In the genomic region with DNA sequence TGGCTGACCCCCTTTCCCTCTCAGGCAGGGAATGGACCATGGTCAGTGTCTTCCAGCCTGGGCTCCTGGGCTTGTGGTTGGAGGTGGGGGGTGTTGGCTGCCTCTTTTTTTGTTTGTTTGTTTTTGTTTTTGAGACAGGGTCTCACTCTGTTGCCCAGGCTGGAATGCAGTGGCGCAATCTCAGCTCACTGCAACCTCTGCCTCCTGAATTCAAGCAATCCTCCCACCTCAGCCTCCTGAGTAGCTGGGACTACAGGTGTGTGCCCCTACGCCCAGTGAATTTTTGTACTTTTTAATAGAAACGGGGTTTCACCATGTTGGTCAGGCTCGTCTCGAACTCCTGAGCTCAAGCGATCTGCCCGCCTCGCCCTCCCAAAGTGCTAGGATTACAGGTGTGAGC, we compare ENCODE assay signal across 3 cellular contexts.
DNase-seq lines count a peak whose midpoint lies in the region; ATAC-seq, FAIRE-seq and TF ChIP-seq lines count a peak whose summit lies in the region.
"Not testable (repeated sequence)": the region's sequence is repeated elsewhere in the genome, so short reads cannot be mapped to it uniquely, and the experiment has no call there.

No MANE protein-coding gene starts in this region.

- H2BK12ac ChIP-seq in mesenchymal stem cell (ENCODE audit: low read length in 2 of 2) = not testable (repeated sequence)

- TF ChIP-seq RAD21 in HepG2 (CRISPR knock-in tag; IDR thresholded peaks at IDR 0.05) = not testable (repeated sequence)

- not testable (repeated sequence) for H2BK15ac ChIP-seq in mesenchymal stem cell (ENCODE audit: low read depth, poor library complexity, severe bottlenecking)

- not testable (repeated sequence) for TF ChIP-seq EP300 in HepG2 (IDR thresholded peaks at IDR 0.05; ENCODE audit: low read depth in 2 of 2, low read length in 2 of 2); HepG2 (CRISPR knock-in tag; IDR thresholded peaks at IDR 0.05; ENCODE audit: borderline replicate concordance)

- not testable (repeated sequence) for DNase-seq in WTC11 (ENCODE audit: low spot score); HepG2 (ENCODE audit: low spot score); mesenchymal stem cell

- peaks cover 17% of the 10 kb centered on the region for H3K4me1 ChIP-seq in HepG2 (ENCODE audit: insufficient read depth, low read length)
- H3K4me1 ChIP-seq in mesenchymal stem cell (ENCODE audit: control insufficient read depth, insufficient read depth, low read depth, low read length) = not testable (repeated sequence)

- H3K14ac ChIP-seq in mesenchymal stem cell (ENCODE audit: low read length in 2 of 2) = not testable (repeated sequence)

- FAIRE-seq in HepG2 (lab: Jason Lieb, UNC) = not testable (repeated sequence)

- TF ChIP-seq POLR2A in HepG2 (IDR thresholded peaks at IDR 0.05; ENCODE audit: insufficient read depth in 1 of 2, low read depth in 2 of 2, low read length in 2 of 2) = not testable (repeated sequence)

- H4K20me1 ChIP-seq in HepG2 (ENCODE audit: insufficient read depth, low read length) = not testable (repeated sequence)

- H3K36me3 ChIP-seq in HepG2 (replicated peaks in 1 of 2; ENCODE audit: control insufficient read depth in 1 of 2, insufficient read depth in 2 of 2, low read length in 2 of 2); mesenchymal stem cell (ENCODE audit: control insufficient read depth in 1 of 2, insufficient read depth in 2 of 2, low read depth in 1 of 2, low read length in 2 of 2): not testable (repeated sequence)

- H4K8ac ChIP-seq in mesenchymal stem cell (ENCODE audit: low read length) = not testable (repeated sequence)

- not testable (repeated sequence) for H3K4ac ChIP-seq in mesenchymal stem cell (ENCODE audit: low read depth in 1 of 2, low read length in 2 of 2)

- peak overlapping the region; percentile 68 for H2AK5ac ChIP-seq in mesenchymal stem cell (ENCODE audit: low read length, severe bottlenecking)

- H3K9me3 ChIP-seq in HepG2 (ENCODE audit: low read length); mesenchymal stem cell (ENCODE audit: control insufficient read depth, low read length): not testable (repeated sequence)

- not testable (repeated sequence) for ATAC-seq in WTC11, HepG2

- H3K4me1 Mint-ChIP-seq in WTC11 = peaks cover 35% of the 10 kb centered on the region

- H3K23ac ChIP-seq in mesenchymal stem cell (ENCODE audit: low read length in 2 of 2) = not testable (repeated sequence)

- not testable (repeated sequence) for H3K9ac ChIP-seq in HepG2 (ENCODE audit: insufficient read depth, low read depth, low read length); mesenchymal stem cell (ENCODE audit: low read length)

- H3K4me3 Mint-ChIP-seq in WTC11 = not testable (repeated sequence)

- not testable (repeated sequence) for H2BK120ac ChIP-seq in mesenchymal stem cell (ENCODE audit: low read depth, low read length)

- not testable (repeated sequence) for H3K27me3 ChIP-seq in HepG2 (ENCODE audit: control insufficient read depth in 1 of 2, insufficient read depth in 2 of 2, low read length in 2 of 2); mesenchymal stem cell (ENCODE audit: control insufficient read depth in 1 of 2, insufficient read depth in 1 of 2, low read length in 2 of 2)

- H3K18ac ChIP-seq in mesenchymal stem cell (ENCODE audit: low read depth in 1 of 2, low read length in 2 of 2) = peak overlapping the region in 1 of 2 experiments; percentile 24

- H2AFZ ChIP-seq in HepG2 (ENCODE audit: low read length); mesenchymal stem cell (ENCODE audit: low read depth, low read length): not testable (repeated sequence)

- H3K79me2 ChIP-seq in HepG2 (ENCODE audit: insufficient read depth, low read length) = not testable (repeated sequence)

- not testable (repeated sequence) for H3K27ac ChIP-seq in HepG2 (ENCODE audit: extremely low read length, insufficient read depth, low read length); mesenchymal stem cell (ENCODE audit: low read length, poor library complexity, severe bottlenecking)

- not testable (repeated sequence) for H3K27me3 Mint-ChIP-seq in WTC11 (ENCODE audit: low read depth)

- WGBS in HepG2 (ENCODE audit: low lambda C conversion rate) = 74% methylated on average over 8 of the region's 8 CpGs
- 89% methylated on average over 8 of the region's 8 CpGs for whole genome bisulfite sequencing in mesenchymal stem cell

- not testable (repeated sequence) for H3K79me1 ChIP-seq in mesenchymal stem cell (replicated peaks; ENCODE audit: low read length, poor library complexity, severe bottlenecking)

- not testable (repeated sequence) for H3K4me3 ChIP-seq in HepG2 (replicated peaks in 1 of 3; ENCODE audit: insufficient read depth in 1 of 3, low read depth in 2 of 3, low read length in 3 of 3); mesenchymal stem cell (ENCODE audit: insufficient read depth in 1 of 2, low read depth in 1 of 2, low read length in 2 of 2)

- in situ Hi-C loops in HepG2 (cut with HindIII; ENCODE audit: extremely low pct_ligation_motif_present, low pct_unique_long_range_greater_than_20kb) = not testable (repeated sequence)

- not testable (repeated sequence) for H3K4me2 ChIP-seq in HepG2 (ENCODE audit: low read depth, low read length); mesenchymal stem cell (ENCODE audit: low read length, poor library complexity, severe bottlenecking)

- intact Hi-C loops in HepG2 (cut with micrococcal nuclease; ENCODE audit: unreplicated experiment) = not testable (repeated sequence)

- not testable (repeated sequence) for TF ChIP-seq CTCF in WTC11 (IDR thresholded peaks at IDR 0.05); HepG2 (CRISPR knock-in tag; IDR thresholded peaks at IDR 0.05)

- BruUV-seq in HepG2 (replicated peaks; lab: Mats Ljungman, UMichigan) = not testable (repeated sequence)

- H3K9me3 Mint-ChIP-seq in WTC11 = not testable (repeated sequence)

- not testable (repeated sequence) for H3K27ac Mint-ChIP-seq in WTC11

- not testable (repeated sequence) for H2BK5ac ChIP-seq in mesenchymal stem cell (ENCODE audit: low read depth, low read length, poor library complexity, severe bottlenecking)

- not testable (repeated sequence) for H4K91ac ChIP-seq in mesenchymal stem cell (ENCODE audit: low read length)

- CTCF ChIA-PET in WTC11 (lab: Charles Lee); HepG2 (lab: Yijun Ruan, JAX; ENCODE audit: low intra/inter-chr PET ratio, low total read pairs): not testable (repeated sequence)

- H3K36me3 Mint-ChIP-seq in WTC11 = not testable (repeated sequence)

- POLR2A ChIA-PET in WTC11 (lab: Charles Lee); HepG2 (lab: Yijun Ruan, JAX): not testable (repeated sequence)

TF ChIP-seq in WTC11, 78 proteins besides CTCF, POLR2A, EP300 and RAD21:
- 0 out of 2 replicates have a peak, but pooled peaks have one; percentile 4 for TF ChIP-seq ZNF121 (CRISPR knock-in tag; IDR thresholded peaks at IDR 0.05)

TF ChIP-seq in HepG2, 621 proteins besides CTCF, POLR2A, EP300 and RAD21:
- TF ChIP-seq, protein P1, sequence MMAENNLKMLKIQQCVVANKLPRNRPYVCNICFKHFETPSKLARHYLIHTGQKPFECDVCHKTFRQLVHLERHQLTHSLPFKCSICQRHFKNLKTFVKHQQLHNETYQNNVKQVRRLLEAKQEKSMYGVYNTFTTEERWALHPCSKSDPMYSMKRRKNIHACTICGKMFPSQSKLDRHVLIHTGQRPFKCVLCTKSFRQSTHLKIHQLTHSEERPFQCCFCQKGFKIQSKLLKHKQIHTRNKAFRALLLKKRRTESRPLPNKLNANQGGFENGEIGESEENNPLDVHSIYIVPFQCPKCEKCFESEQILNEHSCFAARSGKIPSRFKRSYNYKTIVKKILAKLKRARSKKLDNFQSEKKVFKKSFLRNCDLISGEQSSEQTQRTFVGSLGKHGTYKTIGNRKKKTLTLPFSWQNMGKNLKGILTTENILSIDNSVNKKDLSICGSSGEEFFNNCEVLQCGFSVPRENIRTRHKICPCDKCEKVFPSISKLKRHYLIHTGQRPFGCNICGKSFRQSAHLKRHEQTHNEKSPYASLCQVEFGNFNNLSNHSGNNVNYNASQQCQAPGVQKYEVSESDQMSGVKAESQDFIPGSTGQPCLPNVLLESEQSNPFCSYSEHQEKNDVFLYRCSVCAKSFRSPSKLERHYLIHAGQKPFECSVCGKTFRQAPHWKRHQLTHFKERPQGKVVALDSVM (CRISPR knock-in tag; IDR thresholded peaks at IDR 0.05) = peak; percentile 64
- peak; percentile 66 for TF ChIP-seq ZNF121 (CRISPR knock-in tag; IDR thresholded peaks at IDR 0.05)
TF ChIP-seq in HepG2: peak in this region for 2; not testable (repeated sequence) for 619.
